Comparison of ENCODE assay signal across 18 cellular contexts in the genomic region with DNA sequence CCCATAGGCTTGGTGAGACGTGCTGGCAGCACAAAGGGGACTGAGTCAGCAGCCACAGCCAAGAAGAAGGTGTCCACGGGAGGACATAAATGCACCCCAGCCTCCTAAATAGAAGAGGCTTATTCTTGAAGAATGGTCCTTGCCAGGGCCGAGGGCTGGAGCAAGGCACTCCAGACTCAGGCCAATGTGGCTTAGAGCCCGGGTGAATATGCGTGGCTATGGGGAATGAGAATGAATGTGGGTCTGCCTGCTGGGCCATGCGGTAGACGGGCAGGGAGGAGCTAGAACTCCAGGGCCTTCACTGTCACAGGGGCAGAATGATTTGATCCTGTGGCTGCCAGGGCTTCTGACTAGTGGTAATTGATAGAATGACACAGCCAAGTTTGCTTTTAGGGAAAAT. TPM values are rescaled to one million over a fixed set of nuclear protein-coding genes. Genes with fewer than 3 reads are reported as not detected.
DNase-seq lines count a peak whose midpoint lies in the region; ATAC-seq, FAIRE-seq and TF ChIP-seq lines count a peak whose summit lies in the region.
"Had no signal": no experiment of that assay in that cellular context is flagged by ENCODE, and none has a peak within 500 bp of the region (broad histone marks: within the 10 kb centered on the region; RNA-seq: fewer than 3 reads in every experiment).

No MANE protein-coding gene starts in this region.

- CTCF ChIA-PET in WTC11 (lab: Charles Lee): interaction anchor here (0.6 to 8.9 kb wide), 52 partner anchors 10 to 416 kb away, joined by 3 to 145 read pairs (median 5); partner anchors contain the start of genes DHX30 and ZNF589

- POLR2A ChIA-PET in WTC11 (lab: Charles Lee): interaction anchor here (0.6 to 2.6 kb wide), 3 partner anchors 12 to 315 kb away, joined by 3 to 15 read pairs (median 4); no protein-coding TSS in a partner anchor

- no peak overlapping the region for H3K4me3 Mint-ChIP-seq in T-helper 1 cell treated with Interleukin-12 subunit alpha and Interleukin-12 subunit beta and Interleukin-4 antibody, amounts not matched to agents 30 μg/mL and 1 μg/mL, for 36 hours
- no peak overlapping the region for H3K4me3 Mint-ChIP-seq in WTC11
- H3K4me3 Mint-ChIP-seq in stimulated activated memory B cell treated with anti-CD40 and anti-IgM and Interleukin-4, amounts not matched to agents 10 μg/mL and 1 μg/mL and 100 μg/mL, for 72 hours: no peak overlapping the region
- H3K4me3 Mint-ChIP-seq: activated CD4-positive, alpha-beta memory T cell treated with anti-CD3 and anti-CD28 coated beads, Interleukin-2, amount 10 ng/mL, durations not matched to agents 7 days and 5 days; activated naive CD8-positive, alpha-beta T cell treated with anti-CD3 and anti-CD28 coated beads, Interleukin-2, amount 10 ng/mL, durations not matched to agents 7 days and 5 days; activated T-cell treated with anti-CD3 and anti-CD28 coated beads, Interleukin-2, amount 50 U/mL, for 4 hours; mesothelial cell of epicardium; T-cell had no signal

- no peak for DNase-seq in T-helper 1 cell
- no peak for DNase-seq in WTC11 (ENCODE audit: low spot score)
- DNase-seq in hippocampal formation (lab: John Stamatoyannopoulos, UW): peak; percentile 21 to 26
- no peak for DNase-seq in UCSD-AML1 (lab: John Stamatoyannopoulos, UW; ENCODE audit: unreplicated experiment)
- DNase-seq in frontal cortex (ENCODE audit: low spot score in 2 of 2): no peak
- DNase-seq in H54 (ENCODE audit: insufficient read length, low spot score): no peak
- DNase-seq: DMS 273 treated with DMSO at 0.1 percent for 48 hours, GDM1, GOT3, NCI-H1105 had no signal

- ATAC-seq in WTC11: peak; percentile 20
- ATAC-seq in stimulated activated memory B cell treated with anti-CD40 and anti-IgM and Interleukin-4, amounts not matched to agents 10 μg/mL and 1 μg/mL and 100 μg/mL, for 72 hours: no peak

- TF ChIP-seq CTCF in WTC11 (IDR thresholded peaks at IDR 0.05): no peak

- H3K27ac Mint-ChIP-seq in T-helper 1 cell treated with Interleukin-12 subunit alpha and Interleukin-12 subunit beta and Interleukin-4 antibody, amounts not matched to agents 30 μg/mL and 1 μg/mL, for 36 hours: peak overlapping the region; percentile 1
- peak overlapping the region; percentile 67 for H3K27ac Mint-ChIP-seq in WTC11
- H3K27ac Mint-ChIP-seq in stimulated activated memory B cell treated with anti-CD40 and anti-IgM and Interleukin-4, amounts not matched to agents 10 μg/mL and 1 μg/mL and 100 μg/mL, for 72 hours: peak overlapping the region; percentile 2
- H3K27ac Mint-ChIP-seq: activated CD4-positive, alpha-beta memory T cell treated with anti-CD3 and anti-CD28 coated beads, Interleukin-2, amount 10 ng/mL, durations not matched to agents 7 days and 5 days; mesothelial cell of epicardium; T-cell had no signal

- H3K27me3 Mint-ChIP-seq in T-helper 1 cell treated with Interleukin-12 subunit alpha and Interleukin-12 subunit beta and Interleukin-4 antibody, amounts not matched to agents 30 μg/mL and 1 μg/mL, for 36 hours (ENCODE audit: low read depth): no peaks in the 10 kb centered on the region
- no peaks in the 10 kb centered on the region for H3K27me3 Mint-ChIP-seq in WTC11 (ENCODE audit: low read depth)
- H3K27me3 Mint-ChIP-seq in stimulated activated memory B cell treated with anti-CD40 and anti-IgM and Interleukin-4, amounts not matched to agents 10 μg/mL and 1 μg/mL and 100 μg/mL, for 72 hours: no peaks in the 10 kb centered on the region
- H3K27me3 Mint-ChIP-seq: activated CD4-positive, alpha-beta memory T cell treated with anti-CD3 and anti-CD28 coated beads, Interleukin-2, amount 10 ng/mL, durations not matched to agents 7 days and 5 days; activated naive CD8-positive, alpha-beta T cell treated with anti-CD3 and anti-CD28 coated beads, Interleukin-2, amount 10 ng/mL, durations not matched to agents 7 days and 5 days; T-cell had no signal

- H3K36me3 Mint-ChIP-seq in T-helper 1 cell treated with Interleukin-12 subunit alpha and Interleukin-12 subunit beta and Interleukin-4 antibody, amounts not matched to agents 30 μg/mL and 1 μg/mL, for 36 hours (ENCODE audit: low read depth): peaks cover 34% of the 10 kb centered on the region
- peaks cover 67% of the 10 kb centered on the region for H3K36me3 Mint-ChIP-seq in WTC11
- peaks cover 58% of the 10 kb centered on the region for H3K36me3 Mint-ChIP-seq in stimulated activated memory B cell treated with anti-CD40 and anti-IgM and Interleukin-4, amounts not matched to agents 10 μg/mL and 1 μg/mL and 100 μg/mL, for 72 hours

- TF ChIP-seq POLR2A in H54 (IDR thresholded peaks at IDR 0.05; ENCODE audit: low read depth, low read length): no peak

- no peaks in the 10 kb centered on the region for H3K9me3 Mint-ChIP-seq in T-helper 1 cell treated with Interleukin-12 subunit alpha and Interleukin-12 subunit beta and Interleukin-4 antibody, amounts not matched to agents 30 μg/mL and 1 μg/mL, for 36 hours
- no peaks in the 10 kb centered on the region for H3K9me3 Mint-ChIP-seq in WTC11
- no peaks in the 10 kb centered on the region for H3K9me3 Mint-ChIP-seq in stimulated activated memory B cell treated with anti-CD40 and anti-IgM and Interleukin-4, amounts not matched to agents 10 μg/mL and 1 μg/mL and 100 μg/mL, for 72 hours
- H3K9me3 Mint-ChIP-seq: activated CD4-positive, alpha-beta memory T cell treated with anti-CD3 and anti-CD28 coated beads, Interleukin-2, amount 10 ng/mL, durations not matched to agents 7 days and 5 days; activated naive CD8-positive, alpha-beta T cell treated with anti-CD3 and anti-CD28 coated beads, Interleukin-2, amount 10 ng/mL, durations not matched to agents 7 days and 5 days; activated T-cell treated with anti-CD3 and anti-CD28 coated beads, Interleukin-2, amount 50 U/mL, for 4 hours; mesothelial cell of epicardium; T-cell had no signal

- FAIRE-seq in frontal cortex (lab: Jason Lieb, UNC) (no peak), H54 (lab: Jason Lieb, UNC) (no peak)
- FAIRE-seq: HTR-8/SVneo had no signal

- H3K4me1 Mint-ChIP-seq in T-helper 1 cell treated with Interleukin-12 subunit alpha and Interleukin-12 subunit beta and Interleukin-4 antibody, amounts not matched to agents 30 μg/mL and 1 μg/mL, for 36 hours (ENCODE audit: low read depth): peaks cover 2% of the 10 kb centered on the region
- peaks cover 27% of the 10 kb centered on the region for H3K4me1 Mint-ChIP-seq in WTC11
- peaks cover 5% of the 10 kb centered on the region for H3K4me1 Mint-ChIP-seq in stimulated activated memory B cell treated with anti-CD40 and anti-IgM and Interleukin-4, amounts not matched to agents 10 μg/mL and 1 μg/mL and 100 μg/mL, for 72 hours
- H3K4me1 Mint-ChIP-seq: activated CD4-positive, alpha-beta memory T cell treated with anti-CD3 and anti-CD28 coated beads, Interleukin-2, amount 10 ng/mL, durations not matched to agents 7 days and 5 days; activated naive CD8-positive, alpha-beta T cell treated with anti-CD3 and anti-CD28 coated beads, Interleukin-2, amount 10 ng/mL, durations not matched to agents 7 days and 5 days had no signal

TF ChIP-seq in WTC11, 78 proteins besides CTCF, POLR2A, EP300 and RAD21 (continues in another document):
- no peak for TF ChIP-seq ZNF512 (CRISPR knock-in tag; IDR thresholded peaks at IDR 0.05; ENCODE audit: borderline replicate concordance)
- no peak for TF ChIP-seq MLX (CRISPR knock-in tag; IDR thresholded peaks at IDR 0.05)
- no peak for TF ChIP-seq ATF2 (CRISPR knock-in tag; IDR thresholded peaks at IDR 0.05; ENCODE audit: borderline replicate concordance, low read depth)
- no peak for TF ChIP-seq TCF7 (CRISPR knock-in tag; IDR thresholded peaks at IDR 0.05; ENCODE audit: low read depth)
- TF ChIP-seq OVOL2 (CRISPR knock-in tag; IDR thresholded peaks at IDR 0.05; ENCODE audit: borderline replicate concordance): no peak
- no peak for TF ChIP-seq NR1H2 (CRISPR knock-in tag; IDR thresholded peaks at IDR 0.05)
- TF ChIP-seq, protein P1, sequence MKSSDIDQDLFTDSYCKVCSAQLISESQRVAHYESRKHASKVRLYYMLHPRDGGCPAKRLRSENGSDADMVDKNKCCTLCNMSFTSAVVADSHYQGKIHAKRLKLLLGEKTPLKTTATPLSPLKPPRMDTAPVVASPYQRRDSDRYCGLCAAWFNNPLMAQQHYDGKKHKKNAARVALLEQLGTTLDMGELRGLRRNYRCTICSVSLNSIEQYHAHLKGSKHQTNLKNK (CRISPR knock-in tag; IDR thresholded peaks at IDR 0.05): no peak
- no peak for TF ChIP-seq ZNF671 (CRISPR knock-in tag; IDR thresholded peaks at IDR 0.05)
- no peak for TF ChIP-seq ESRRA (CRISPR knock-in tag; IDR thresholded peaks at IDR 0.05; ENCODE audit: borderline replicate concordance)
- TF ChIP-seq NR3C1 (CRISPR knock-in tag; conservative IDR thresholded peaks at IDR 0.05; ENCODE audit: low read depth): no peak

RNA-seq across cellular contexts. Expression of gene DHX30, which starts 34.0 kb away (rescaled TPM):
- total RNA-seq in WTC11 (2021) (97.3 to 99.2 TPM (median 98.1 TPM) in 3 replicates), frontal cortex (68.9 TPM)

RNA-seq across cellular contexts. Expression of gene SMARCC1, which starts 55.3 kb away (rescaled TPM):
- total RNA-seq in WTC11 (2021) (237 to 249 TPM (median 243 TPM) in 3 replicates), frontal cortex (99.9 TPM)

Comparison
In these comparisons a context has a peak if more than half of its experiments do, and no peak if none do; other contexts are left out.
1. H3K27ac Mint-ChIP-seq: peak in every context shown above with its lines; median percentile 67 in WTC11; 2 in stimulated activated memory B cell treated with anti-CD40 and anti-IgM and Interleukin-4, amounts not matched to agents 10 μg/mL and 1 μg/mL and 100 μg/mL, for 72 hours; 1 in T-helper 1 cell treated with Interleukin-12 subunit alpha and Interleukin-12 subunit beta and Interleukin-4 antibody, amounts not matched to agents 30 μg/mL and 1 μg/mL, for 36 hours.
2. DNase-seq: peak in hippocampal formation (2 of 2); none in T-helper 1 cell (0 of 5), WTC11 (single experiment), UCSD-AML1 (single experiment), frontal cortex (0 of 2) and H54 (single experiment).